In the genomic region with DNA sequence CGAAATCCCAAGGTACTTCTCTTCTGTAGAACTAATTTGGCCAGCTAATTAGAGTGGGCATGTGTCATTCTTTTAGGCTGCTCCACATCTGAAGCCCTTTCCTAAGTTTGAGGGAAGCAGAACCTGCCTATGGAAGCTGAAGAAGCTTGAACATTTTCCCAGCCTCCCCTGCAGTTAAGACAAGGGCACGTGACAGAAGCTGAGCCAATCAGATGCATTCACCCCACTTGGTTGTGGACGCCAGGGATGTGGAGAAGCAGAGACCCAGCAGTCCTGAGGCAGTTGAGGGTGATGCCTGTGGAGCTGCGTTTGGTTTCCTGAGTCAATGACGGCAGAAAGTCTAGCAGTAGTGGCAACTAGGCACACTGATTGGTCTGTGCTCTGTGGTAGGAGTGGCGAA, we compare ENCODE assay signal across 1 cellular context.
TF ChIP-seq lines count a peak whose summit lies in the region.

No MANE protein-coding gene starts in this region.

TF ChIP-seq in HepG2, 621 proteins besides CTCF, POLR2A, EP300 and RAD21:
- TF ChIP-seq, protein P1, sequence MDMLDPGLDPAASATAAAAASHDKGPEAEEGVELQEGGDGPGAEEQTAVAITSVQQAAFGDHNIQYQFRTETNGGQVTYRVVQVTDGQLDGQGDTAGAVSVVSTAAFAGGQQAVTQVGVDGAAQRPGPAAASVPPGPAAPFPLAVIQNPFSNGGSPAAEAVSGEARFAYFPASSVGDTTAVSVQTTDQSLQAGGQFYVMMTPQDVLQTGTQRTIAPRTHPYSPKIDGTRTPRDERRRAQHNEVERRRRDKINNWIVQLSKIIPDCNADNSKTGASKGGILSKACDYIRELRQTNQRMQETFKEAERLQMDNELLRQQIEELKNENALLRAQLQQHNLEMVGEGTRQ (IDR thresholded peaks at IDR 0.05; ENCODE audit: low read depth, low read length) = 0 out of 2 replicates have a peak, but pooled peaks have one; percentile 26
- TF ChIP-seq, protein P1 (CRISPR knock-in tag; IDR thresholded peaks at IDR 0.05; ENCODE audit: borderline replicate concordance) = peak; percentile 35; the same call in 1 of the 2 replicates
- TF ChIP-seq SMARCC2 (IDR thresholded peaks at IDR 0.05) = no peak
